Comparison of ENCODE assay signal across 1 cellular context in genomic region chr4:7034262-7035081, GRCh38.
TF ChIP-seq lines count a peak whose summit lies in the region.

No MANE protein-coding gene starts in this region.

TF ChIP-seq in HepG2, 621 proteins besides CTCF, POLR2A, EP300 and RAD21 (continued from another document and continues in another):
- TF ChIP-seq EEA1 (CRISPR knock-in tag; IDR thresholded peaks at IDR 0.05; ENCODE audit: borderline replicate concordance) (no peak), FOXA3 (CRISPR knock-in tag; IDR thresholded peaks at IDR 0.05) (peak; percentile 78), NKX3-1 (CRISPR knock-in tag; IDR thresholded peaks at IDR 0.05) (no peak), AHR (CRISPR knock-in tag; IDR thresholded peaks at IDR 0.05) (0 out of 2 replicates have a peak, but pooled peaks have one; percentile 51), KLF12 (CRISPR knock-in tag; IDR thresholded peaks at IDR 0.05; ENCODE audit: borderline replicate concordance) (no peak), ZNF296 (CRISPR knock-in tag; conservative IDR thresholded peaks at IDR 0.05) (peak; percentile 91), BCL3 (CRISPR knock-in tag; IDR thresholded peaks at IDR 0.05) (peak; percentile 71; the same call in 1 of the 2 replicates), NR2F6 (IDR thresholded peaks at IDR 0.05) (no peak), NR2F6 (CRISPR knock-in tag; IDR thresholded peaks at IDR 0.05) (peak; percentile 52; the same call in 1 of the 2 replicates), KLF6 (CRISPR knock-in tag; IDR thresholded peaks at IDR 0.05) (0 out of 2 replicates have a peak, but pooled peaks have one; percentile 44), RFXANK (CRISPR knock-in tag; IDR thresholded peaks at IDR 0.05) (no peak), KDM1A (CRISPR knock-in tag; IDR thresholded peaks at IDR 0.05) (peak; percentile 37; the same call in 1 of the 2 replicates), CBX2 (IDR thresholded peaks at IDR 0.05; ENCODE audit: low read depth, low read length) (no peak), CBX2 (CRISPR knock-in tag; IDR thresholded peaks at IDR 0.05; ENCODE audit: low read depth) (no peak), TEAD3 (CRISPR knock-in tag; optimal IDR thresholded peaks at IDR 0.05; ENCODE audit: borderline replicate concordance) (peak; percentile 65), ZSCAN25 (CRISPR knock-in tag; IDR thresholded peaks at IDR 0.05) (peak; percentile 75), ERF (CRISPR knock-in tag; IDR thresholded peaks at IDR 0.05) (peak; percentile 64), ZNF761 (CRISPR knock-in tag; conservative IDR thresholded peaks at IDR 0.05) (0 out of 2 replicates have a peak, but pooled peaks have one; percentile 49), SMAD3 (CRISPR knock-in tag; IDR thresholded peaks at IDR 0.05) (0 out of 2 replicates have a peak, but pooled peaks have one; percentile 43), ZNF142 (CRISPR knock-in tag; IDR thresholded peaks at IDR 0.05) (no peak), MLXIP (CRISPR knock-in tag; IDR thresholded peaks at IDR 0.05; ENCODE audit: borderline replicate concordance) (no peak), CHD4 (IDR thresholded peaks at IDR 0.05; ENCODE audit: borderline replicate concordance, low read length) (no peak), ZBTB33 (CRISPR knock-in tag; IDR thresholded peaks at IDR 0.05) (peak; percentile 71), MED1 (CRISPR knock-in tag; IDR thresholded peaks at IDR 0.05) (peak; percentile 70; the same call in 1 of the 2 replicates), ZGPAT (CRISPR knock-in tag; IDR thresholded peaks at IDR 0.05) (peak; percentile 51; the same call in 1 of the 2 replicates), ZMYM4 (CRISPR knock-in tag; IDR thresholded peaks at IDR 0.05) (peak; percentile 45), RBAK (CRISPR knock-in tag; IDR thresholded peaks at IDR 0.05) (no peak), PHF8 (CRISPR knock-in tag; IDR thresholded peaks at IDR 0.05) (no peak), ZSCAN31 (CRISPR knock-in tag; IDR thresholded peaks at IDR 0.05; ENCODE audit: low read depth) (peak; percentile 83; the same call in 1 of the 2 replicates)
- TF ChIP-seq, protein P1, sequence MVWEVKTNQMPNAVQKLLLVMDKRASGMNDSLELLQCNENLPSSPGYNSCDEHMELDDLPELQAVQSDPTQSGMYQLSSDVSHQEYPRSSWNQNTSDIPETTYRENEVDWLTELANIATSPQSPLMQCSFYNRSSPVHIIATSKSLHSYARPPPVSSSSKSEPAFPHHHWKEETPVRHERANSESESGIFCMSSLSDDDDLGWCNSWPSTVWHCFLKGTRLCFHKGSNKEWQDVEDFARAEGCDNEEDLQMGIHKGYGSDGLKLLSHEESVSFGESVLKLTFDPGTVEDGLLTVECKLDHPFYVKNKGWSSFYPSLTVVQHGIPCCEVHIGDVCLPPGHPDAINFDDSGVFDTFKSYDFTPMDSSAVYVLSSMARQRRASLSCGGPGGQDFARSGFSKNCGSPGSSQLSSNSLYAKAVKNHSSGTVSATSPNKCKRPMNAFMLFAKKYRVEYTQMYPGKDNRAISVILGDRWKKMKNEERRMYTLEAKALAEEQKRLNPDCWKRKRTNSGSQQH (CRISPR knock-in tag; IDR thresholded peaks at IDR 0.05; ENCODE audit: low read depth): peak; percentile 80; the same call in 1 of the 2 replicates
- TF ChIP-seq, protein P2, sequence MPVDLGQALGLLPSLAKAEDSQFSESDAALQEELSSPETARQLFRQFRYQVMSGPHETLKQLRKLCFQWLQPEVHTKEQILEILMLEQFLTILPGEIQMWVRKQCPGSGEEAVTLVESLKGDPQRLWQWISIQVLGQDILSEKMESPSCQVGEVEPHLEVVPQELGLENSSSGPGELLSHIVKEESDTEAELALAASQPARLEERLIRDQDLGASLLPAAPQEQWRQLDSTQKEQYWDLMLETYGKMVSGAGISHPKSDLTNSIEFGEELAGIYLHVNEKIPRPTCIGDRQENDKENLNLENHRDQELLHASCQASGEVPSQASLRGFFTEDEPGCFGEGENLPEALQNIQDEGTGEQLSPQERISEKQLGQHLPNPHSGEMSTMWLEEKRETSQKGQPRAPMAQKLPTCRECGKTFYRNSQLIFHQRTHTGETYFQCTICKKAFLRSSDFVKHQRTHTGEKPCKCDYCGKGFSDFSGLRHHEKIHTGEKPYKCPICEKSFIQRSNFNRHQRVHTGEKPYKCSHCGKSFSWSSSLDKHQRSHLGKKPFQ (CRISPR knock-in tag; IDR thresholded peaks at IDR 0.05; ENCODE audit: insufficient replicate concordance): peak; percentile 50
- TF ChIP-seq, protein P3, sequence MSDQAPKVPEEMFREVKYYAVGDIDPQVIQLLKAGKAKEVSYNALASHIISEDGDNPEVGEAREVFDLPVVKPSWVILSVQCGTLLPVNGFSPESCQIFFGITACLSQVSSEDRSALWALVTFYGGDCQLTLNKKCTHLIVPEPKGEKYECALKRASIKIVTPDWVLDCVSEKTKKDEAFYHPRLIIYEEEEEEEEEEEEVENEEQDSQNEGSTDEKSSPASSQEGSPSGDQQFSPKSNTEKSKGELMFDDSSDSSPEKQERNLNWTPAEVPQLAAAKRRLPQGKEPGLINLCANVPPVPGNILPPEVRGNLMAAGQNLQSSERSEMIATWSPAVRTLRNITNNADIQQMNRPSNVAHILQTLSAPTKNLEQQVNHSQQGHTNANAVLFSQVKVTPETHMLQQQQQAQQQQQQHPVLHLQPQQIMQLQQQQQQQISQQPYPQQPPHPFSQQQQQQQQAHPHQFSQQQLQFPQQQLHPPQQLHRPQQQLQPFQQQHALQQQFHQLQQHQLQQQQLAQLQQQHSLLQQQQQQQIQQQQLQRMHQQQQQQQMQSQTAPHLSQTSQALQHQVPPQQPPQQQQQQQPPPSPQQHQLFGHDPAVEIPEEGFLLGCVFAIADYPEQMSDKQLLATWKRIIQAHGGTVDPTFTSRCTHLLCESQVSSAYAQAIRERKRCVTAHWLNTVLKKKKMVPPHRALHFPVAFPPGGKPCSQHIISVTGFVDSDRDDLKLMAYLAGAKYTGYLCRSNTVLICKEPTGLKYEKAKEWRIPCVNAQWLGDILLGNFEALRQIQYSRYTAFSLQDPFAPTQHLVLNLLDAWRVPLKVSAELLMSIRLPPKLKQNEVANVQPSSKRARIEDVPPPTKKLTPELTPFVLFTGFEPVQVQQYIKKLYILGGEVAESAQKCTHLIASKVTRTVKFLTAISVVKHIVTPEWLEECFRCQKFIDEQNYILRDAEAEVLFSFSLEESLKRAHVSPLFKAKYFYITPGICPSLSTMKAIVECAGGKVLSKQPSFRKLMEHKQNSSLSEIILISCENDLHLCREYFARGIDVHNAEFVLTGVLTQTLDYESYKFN (CRISPR knock-in tag; conservative IDR thresholded peaks at IDR 0.05): peak; percentile 77
- TF ChIP-seq, protein P4, sequence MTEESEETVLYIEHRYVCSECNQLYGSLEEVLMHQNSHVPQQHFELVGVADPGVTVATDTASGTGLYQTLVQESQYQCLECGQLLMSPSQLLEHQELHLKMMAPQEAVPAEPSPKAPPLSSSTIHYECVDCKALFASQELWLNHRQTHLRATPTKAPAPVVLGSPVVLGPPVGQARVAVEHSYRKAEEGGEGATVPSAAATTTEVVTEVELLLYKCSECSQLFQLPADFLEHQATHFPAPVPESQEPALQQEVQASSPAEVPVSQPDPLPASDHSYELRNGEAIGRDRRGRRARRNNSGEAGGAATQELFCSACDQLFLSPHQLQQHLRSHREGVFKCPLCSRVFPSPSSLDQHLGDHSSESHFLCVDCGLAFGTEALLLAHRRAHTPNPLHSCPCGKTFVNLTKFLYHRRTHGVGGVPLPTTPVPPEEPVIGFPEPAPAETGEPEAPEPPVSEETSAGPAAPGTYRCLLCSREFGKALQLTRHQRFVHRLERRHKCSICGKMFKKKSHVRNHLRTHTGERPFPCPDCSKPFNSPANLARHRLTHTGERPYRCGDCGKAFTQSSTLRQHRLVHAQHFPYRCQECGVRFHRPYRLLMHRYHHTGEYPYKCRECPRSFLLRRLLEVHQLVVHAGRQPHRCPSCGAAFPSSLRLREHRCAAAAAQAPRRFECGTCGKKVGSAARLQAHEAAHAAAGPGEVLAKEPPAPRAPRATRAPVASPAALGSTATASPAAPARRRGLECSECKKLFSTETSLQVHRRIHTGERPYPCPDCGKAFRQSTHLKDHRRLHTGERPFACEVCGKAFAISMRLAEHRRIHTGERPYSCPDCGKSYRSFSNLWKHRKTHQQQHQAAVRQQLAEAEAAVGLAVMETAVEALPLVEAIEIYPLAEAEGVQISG (CRISPR knock-in tag; IDR thresholded peaks at IDR 0.05): peak; percentile 61; the same call in 1 of the 2 replicates
